Comparison of ENCODE assay signal across 21 cellular contexts in genomic region chr2:11877764-11878163, GRCh38.
DNase-seq lines count a peak whose midpoint lies in the region; ATAC-seq and TF ChIP-seq lines count a peak whose summit lies in the region.
"Had no signal": no experiment of that assay in that cellular context is flagged by ENCODE, and none has a peak within 500 bp of the region (broad histone marks: within the 10 kb centered on the region; RNA-seq: fewer than 3 reads in every experiment).

No MANE protein-coding gene starts in this region.

- no peaks in the 10 kb centered on the region for H3K27me3 Mint-ChIP-seq in stimulated activated memory B cell treated with anti-CD40 and anti-IgM and Interleukin-4, amounts not matched to agents 10 μg/mL and 1 μg/mL and 100 μg/mL, for 72 hours

- TF ChIP-seq CTCF in OCI-LY1 (IDR thresholded peaks at IDR 0.05; ENCODE audit: low read length) (no peak), parathyroid adenoma (IDR thresholded peaks at IDR 0.05) (no peak)

- H3K36me3 ChIP-seq in OCI-LY1 (ENCODE audit: insufficient read depth, low read length) (peaks cover 56% of the 10 kb centered on the region), parathyroid adenoma (ENCODE audit: control insufficient read depth, insufficient read depth, low read length) (no peaks in the 10 kb centered on the region)
- H3K36me3 ChIP-seq: BE2C had no signal

- peaks cover 58% of the 10 kb centered on the region for H3K4me1 ChIP-seq in OCI-LY1 (ENCODE audit: insufficient read depth, low read length, severe bottlenecking)
- H3K4me1 ChIP-seq in parathyroid adenoma, result peaks cover 32% of the 10 kb centered on the region
- H3K4me1 ChIP-seq: BE2C had no signal

- no peaks in the 10 kb centered on the region for H4K20me1 ChIP-seq in OCI-LY1 (ENCODE audit: insufficient read depth, low read length)

- H3K27me3 ChIP-seq in OCI-LY1 (ENCODE audit: insufficient read depth, low read length) (no peaks in the 10 kb centered on the region), parathyroid adenoma (ENCODE audit: control insufficient read depth, insufficient read depth, low read length) (no peaks in the 10 kb centered on the region)
- H3K27me3 ChIP-seq: BE2C had no signal

- H3K9me3 ChIP-seq in OCI-LY1 (ENCODE audit: low read length) (no peaks in the 10 kb centered on the region), parathyroid adenoma (ENCODE audit: control insufficient read depth, low read length) (no peaks in the 10 kb centered on the region)
- H3K9me3 ChIP-seq: BE2C had no signal

- H3K9me3 Mint-ChIP-seq in stimulated activated memory B cell treated with anti-CD40 and anti-IgM and Interleukin-4, amounts not matched to agents 10 μg/mL and 1 μg/mL and 100 μg/mL, for 72 hours, result peaks cover 2% of the 10 kb centered on the region

- H3K4me3 ChIP-seq in OCI-LY1 (ENCODE audit: low read depth, low read length, poor library complexity, severe bottlenecking), result no peak overlapping the region
- no peak overlapping the region for H3K4me3 ChIP-seq in parathyroid adenoma (ENCODE audit: low read depth, low read length)
- H3K4me3 ChIP-seq: GM23338 had no signal

- H3K27ac ChIP-seq in OCI-LY1 (ENCODE audit: low read depth, low read length, poor library complexity, severe bottlenecking) (peak overlapping the region; percentile 9), parathyroid adenoma (peak overlapping the region; percentile 33)

- no peak for ATAC-seq in stimulated activated memory B cell treated with anti-CD40 and anti-IgM and Interleukin-4, amounts not matched to agents 10 μg/mL and 1 μg/mL and 100 μg/mL, for 72 hours
- ATAC-seq: GM23338 had no signal

- no peak overlapping the region for H3K27ac Mint-ChIP-seq in stimulated activated memory B cell treated with anti-CD40 and anti-IgM and Interleukin-4, amounts not matched to agents 10 μg/mL and 1 μg/mL and 100 μg/mL, for 72 hours
- H3K27ac Mint-ChIP-seq: GM23338 had no signal

- H3K4me1 Mint-ChIP-seq in stimulated activated memory B cell treated with anti-CD40 and anti-IgM and Interleukin-4, amounts not matched to agents 10 μg/mL and 1 μg/mL and 100 μg/mL, for 72 hours, result peaks cover 29% of the 10 kb centered on the region
- H3K4me1 Mint-ChIP-seq: GM23338 had no signal

- H3K4me2 ChIP-seq in OCI-LY1 (ENCODE audit: low read length), result no peak overlapping the region
- peak overlapping the region; percentile 42 for H3K4me2 ChIP-seq in parathyroid adenoma (ENCODE audit: low read length)
- H3K4me2 ChIP-seq: GM23338 had no signal

- no peaks in the 10 kb centered on the region for H3F3A ChIP-seq in OCI-LY1 (ENCODE audit: insufficient read depth, low read length)

- peak; percentile 34 for DNase-seq in activated effector memory CD4-positive, alpha-beta T cell treated with anti-CD3 and anti-CD28 coated beads, Interleukin-2, amount 50 U/mL, for 16 hours
- DNase-seq in activated effector memory CD4-positive, alpha-beta T cell treated with Interleukin-2 at 50 U/mL for 16 hours, result no peak
- DNase-seq in ecto neural progenitor cell (ENCODE audit: low spot score) (peak; percentile 2), dermis blood vessel endothelial cell (no peak), SW 1271 (lab: John Stamatoyannopoulos, UW) (no peak)
- DNase-seq: ACHN; BE2C; C1 segment of cervical spinal cord; CD4-positive, CD25-positive, alpha-beta regulatory T cell; CD8-positive, alpha-beta memory T cell; COR-L47; DMS 273 treated with DMSO at 0.1 percent for 48 hours; DMS53; DND-41; EL; H7; KBM-7 had no signal

- H3K4me3 Mint-ChIP-seq in stimulated activated memory B cell treated with anti-CD40 and anti-IgM and Interleukin-4, amounts not matched to agents 10 μg/mL and 1 μg/mL and 100 μg/mL, for 72 hours, result no peak overlapping the region
- H3K4me3 Mint-ChIP-seq: CD4-positive, CD25-positive, alpha-beta regulatory T cell; CD8-positive, alpha-beta memory T cell; GM23338 had no signal

- no peaks in the 10 kb centered on the region for H3K9me2 ChIP-seq in OCI-LY1 (ENCODE audit: low read depth, low read length)

- H3K79me2 ChIP-seq in OCI-LY1 (ENCODE audit: insufficient read depth, low read length) (no peaks in the 10 kb centered on the region), parathyroid adenoma (no peaks in the 10 kb centered on the region)

- H3K9ac ChIP-seq in OCI-LY1 (ENCODE audit: low read length), result no peak overlapping the region
- no peak overlapping the region for H3K9ac ChIP-seq in parathyroid adenoma

- no peaks in the 10 kb centered on the region for H3K36me3 Mint-ChIP-seq in stimulated activated memory B cell treated with anti-CD40 and anti-IgM and Interleukin-4, amounts not matched to agents 10 μg/mL and 1 μg/mL and 100 μg/mL, for 72 hours
- H3K36me3 Mint-ChIP-seq: CD4-positive, CD25-positive, alpha-beta regulatory T cell had no signal

- H2AFZ ChIP-seq in OCI-LY1 (ENCODE audit: low read length), result no peak overlapping the region
- peak overlapping the region; percentile 57 for H2AFZ ChIP-seq in parathyroid adenoma
- H2AFZ ChIP-seq: GM23338 had no signal

Comparison
In these comparisons a context has a peak if more than half of its experiments do, and no peak if none do; other contexts are left out.
1. DNase-seq: peak in activated effector memory CD4-positive, alpha-beta T cell treated with anti-CD3 and anti-CD28 coated beads, Interleukin-2, amount 50 U/mL, for 16 hours (single experiment) and ecto neural progenitor cell (single experiment); none in activated effector memory CD4-positive, alpha-beta T cell treated with Interleukin-2 at 50 U/mL for 16 hours (single experiment), dermis blood vessel endothelial cell (single experiment) and SW 1271 (0 of 2).